In genomic region chr4:2843023-2843908, GRCh38 we compare ENCODE assay signal across 8 cellular contexts. TPM values are rescaled to one million over a fixed set of nuclear protein-coding genes. Genes with fewer than 3 reads are reported as not detected.
A peak's percentile ranks its signal among the peaks of the same experiment; 100 is the strongest.
DNase-seq lines count a peak whose midpoint lies in the region; ATAC-seq and TF ChIP-seq lines count a peak whose summit lies in the region.

Gene ADD1, plus strand, starts transcription at chr4:2843844. Its CDS starts 32,072 bp downstream, at chr4:2875916.

- H3K27ac ChIP-seq in cingulate gyrus (ENCODE audit: low read depth, low read length) = peak within 1 kb of the TSS; percentile 87
- peak within 1 kb of the TSS; percentile 80 for H3K27ac ChIP-seq in layer of hippocampus (ENCODE audit: low read depth, low read length)

- no peaks in the 10 kb centered on the region for H3K27me3 ChIP-seq in layer of hippocampus (ENCODE audit: control insufficient read depth, insufficient read depth, low read length)

- TF ChIP-seq CTCF in AG09319 (IDR thresholded peaks at IDR 0.05; ENCODE audit: low read depth, low read length) = no peak

- ATAC-seq in GM18873 (IDR thresholded peaks at IDR 0.05; ENCODE audit: low FRiP score, unreplicated experiment) = peak; percentile 70
- ATAC-seq in HG03135 (IDR thresholded peaks at IDR 0.05; ENCODE audit: unreplicated experiment) = peak; percentile 76

- DNase-seq in AG09319 (ENCODE audit: extremely low read depth, low read depth) (peak; percentile 82), NCI-H460 (ENCODE audit: extremely low read depth, low read depth) (peak; percentile 82)
- DNase-seq in activated CD4-positive, alpha-beta T cell treated with anti-CD3 and anti-CD28 coated beads for 4 hours = peak; percentile 88 to 90
- peak; percentile 75 to 88 (median 87) for DNase-seq in stimulated activated CD4-positive, alpha-beta T cell treated with anti-CD3 and anti-CD28 coated beads, Interleukin-1b, Interleukin-23, amount 100 ng/mL, for 24 hours (ENCODE audit: low read depth in 4 of 4, low spot score in 1 of 4)

RNA-seq across cellular contexts. Expression of gene ADD1, which starts in this region (rescaled TPM):
- 71.6 and 81.8 TPM in 2 replicates for total RNA-seq in NCI-H460 (2014; rRNA removed; shearing (Covaris generic))
- polyA plus RNA-seq in NCI-H460 (2014; cell fraction: nucleus; rRNA removed) = 74.6 and 80.0 TPM in 2 replicates

Comparison
In these comparisons a context has a peak if more than half of its experiments do, and no peak if none do; other contexts are left out.
1. Peak in every context shown above with its lines: DNase-seq, ATAC-seq and H3K27ac ChIP-seq.